Comparison of ENCODE assay signal across 19 cellular contexts in the genomic region with DNA sequence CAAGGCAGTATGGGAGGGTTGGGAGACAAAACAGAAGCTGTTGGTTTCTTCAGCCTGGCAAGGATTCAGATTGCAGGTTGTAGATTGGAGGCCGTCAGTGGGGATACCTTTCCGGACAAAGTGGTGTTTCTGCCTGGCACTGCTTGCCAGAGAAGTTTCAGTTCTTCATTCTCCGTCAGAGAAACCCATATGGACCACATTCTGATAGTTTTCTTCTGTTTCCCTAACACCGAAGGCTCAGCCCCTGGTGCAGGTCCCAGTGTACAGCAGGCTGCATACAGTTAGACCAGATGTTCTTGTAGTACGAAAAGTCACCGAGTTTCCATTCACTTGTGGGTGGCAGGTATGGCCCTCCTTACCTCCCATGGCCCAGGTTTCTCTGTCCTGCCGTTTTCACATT.
"Had no signal": no experiment of that assay in that cellular context is flagged by ENCODE, and none has a peak within 500 bp of the region (broad histone marks: within the 10 kb centered on the region; RNA-seq: fewer than 3 reads in every experiment).

No MANE protein-coding gene starts in this region.

- H3K27ac Mint-ChIP-seq: activated CD4-positive, alpha-beta T cell treated with anti-CD3 and anti-CD28 coated beads, Interleukin-2, amount 10 ng/mL, durations not matched to agents 24 days and 14 days; activated T-helper 2 cell treated with anti-CD3 and anti-CD28 coated beads, Interferon-gamma antibody, Interleukin-2, Interleukin-4, amounts not matched to agents 10 μg/mL and 5 μg/mL and 100 μg/mL, durations not matched to agents 14 hours and 24 hours and 36 hours; T-helper 1 cell treated with Interleukin-12 subunit alpha and Interleukin-12 subunit beta and Interleukin-4 antibody, amounts not matched to agents 30 μg/mL and 1 μg/mL, for 36 hours had no signal

- H3K27me3 ChIP-seq: adrenal gland, body of pancreas, upper lobe of right lung had no signal

- H3K27ac ChIP-seq: adrenal gland, upper lobe of right lung had no signal

- ATAC-seq: body of pancreas; naive thymus-derived CD8-positive, alpha-beta T cell; sciatic nerve; upper lobe of right lung; WTC11 had no signal

- H3K4me3 Mint-ChIP-seq: activated CD4-positive, alpha-beta T cell treated with anti-CD3 and anti-CD28 coated beads, Interleukin-2, amount 10 ng/mL, durations not matched to agents 24 days and 14 days; central memory CD8-positive, alpha-beta T cell; naive thymus-derived CD8-positive, alpha-beta T cell; stimulated activated naive CD8-positive, alpha-beta T cell treated with anti-CD3 and anti-CD28 coated beads, Interleukin-15, Interleukin-2, amounts not matched to agents 100 ng/mL and 50 ng/mL, for 24 hours; T-helper 1 cell treated with Interleukin-12 subunit alpha and Interleukin-12 subunit beta and Interleukin-4 antibody, amounts not matched to agents 30 μg/mL and 1 μg/mL, for 36 hours; WTC11 had no signal

- H3K36me3 Mint-ChIP-seq: WTC11 had no signal

- H3K36me3 ChIP-seq: adrenal gland, upper lobe of right lung had no signal

- H3K4me3 ChIP-seq: adrenal gland, body of pancreas, lung, upper lobe of right lung had no signal

- H3K27me3 Mint-ChIP-seq: activated CD4-positive, alpha-beta T cell treated with anti-CD3 and anti-CD28 coated beads, Interleukin-2, amount 10 ng/mL, durations not matched to agents 24 days and 14 days; central memory CD8-positive, alpha-beta T cell; naive thymus-derived CD8-positive, alpha-beta T cell; stimulated activated naive CD8-positive, alpha-beta T cell treated with anti-CD3 and anti-CD28 coated beads, Interleukin-15, Interleukin-2, amounts not matched to agents 100 ng/mL and 50 ng/mL, for 24 hours had no signal

- H3K9me3 Mint-ChIP-seq: activated CD4-positive, alpha-beta T cell treated with anti-CD3 and anti-CD28 coated beads, Interleukin-2, amount 10 ng/mL, durations not matched to agents 24 days and 14 days; activated T-helper 2 cell treated with anti-CD3 and anti-CD28 coated beads, Interferon-gamma antibody, Interleukin-2, Interleukin-4, amounts not matched to agents 10 μg/mL and 5 μg/mL and 100 μg/mL, durations not matched to agents 14 hours and 24 hours and 36 hours; central memory CD8-positive, alpha-beta T cell; naive thymus-derived CD8-positive, alpha-beta T cell; stimulated activated naive CD8-positive, alpha-beta T cell treated with anti-CD3 and anti-CD28 coated beads, Interleukin-15, Interleukin-2, amounts not matched to agents 100 ng/mL and 50 ng/mL, for 24 hours; T-helper 1 cell treated with Interleukin-12 subunit alpha and Interleukin-12 subunit beta and Interleukin-4 antibody, amounts not matched to agents 30 μg/mL and 1 μg/mL, for 36 hours; WTC11 had no signal

- H3K9me3 ChIP-seq: adrenal gland, body of pancreas, upper lobe of right lung had no signal

- DNase-seq: activated CD4-positive, alpha-beta T cell treated with anti-CD3 and anti-CD28 coated beads, Interleukin-2, amount 10 ng/mL, durations not matched to agents 24 days and 14 days; activated naive CD4-positive, alpha-beta T cell treated with anti-CD3 and anti-CD28 coated beads, Interleukin-2, amount 50 U/mL, for 16 hours; adrenal gland; body of pancreas; cortex of kidney; effector memory CD4-positive, alpha-beta T cell; hypothalamus; naive thymus-derived CD8-positive, alpha-beta T cell; posterior cingulate gyrus; stimulated activated CD4-positive, alpha-beta T cell treated with anti-CD3 and anti-CD28 coated beads, Interleukin-12 subunit alpha, Interleukin-12 subunit beta, amount 100 ng/mL, for 4 hours; stimulated activated CD4-positive, alpha-beta T cell treated with anti-CD3 and anti-CD28 coated beads, Interleukin-2, amount 100 ng/mL, for 48 hours; upper lobe of right lung had no signal
